ENCODE assay signal across 13 cellular contexts in the genomic region with DNA sequence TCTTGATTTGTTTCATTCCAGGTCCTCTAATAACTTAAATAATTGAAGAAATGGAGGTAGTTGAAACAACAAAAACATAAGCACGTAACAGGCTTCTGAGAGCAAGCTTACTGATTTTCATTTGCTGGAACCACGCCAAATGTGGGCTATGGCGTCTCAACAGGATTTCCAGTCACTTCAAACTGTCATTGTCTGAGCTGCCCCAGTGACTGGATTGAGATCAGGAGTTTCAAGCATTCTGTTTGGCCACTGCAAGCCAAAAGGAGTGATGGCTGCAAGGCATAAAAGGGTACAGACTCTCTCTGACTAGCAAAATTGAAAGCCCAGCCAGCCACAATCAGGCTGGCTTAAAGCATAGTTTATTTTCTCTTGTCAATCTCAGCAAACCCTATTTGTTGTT.
DNase-seq lines count a peak whose midpoint lies in the region; ATAC-seq and TF ChIP-seq lines count a peak whose summit lies in the region.
"Had no signal": no experiment of that assay in that cellular context is flagged by ENCODE, and none has a peak within 500 bp of the region (broad histone marks: within the 10 kb centered on the region; RNA-seq: fewer than 3 reads in every experiment).

No MANE protein-coding gene starts in this region.

- DNase-seq in Ammon's horn (ENCODE audit: low spot score) (peak; percentile 29), Karpas-422 (peak; percentile 49), NCI-H524 treated with DMSO at 0.1 percent for 48 hours (lab: John Stamatoyannopoulos, UW) (peak; percentile 44), head of caudate nucleus (peak in 23 of 42 donors; percentile 7 to 62 (median 20)), endothelial cell (ENCODE audit: low spot score) (no peak)
- DNase-seq: activated CD4-positive, alpha-beta T cell treated with anti-CD3 and anti-CD28 coated beads, Interleukin-2, amount 10 ng/mL, durations not matched to agents 7 days and 5 days; activated naive CD4-positive, alpha-beta T cell treated with anti-CD3 and anti-CD28 coated beads for 36 hours; GM23248; IMR-90; kidney glomerular epithelial cell had no signal

- H2AFZ ChIP-seq in Karpas-422 (ENCODE audit: low read length) = no peak overlapping the region
- H2AFZ ChIP-seq: GM23248 had no signal

- H3K27ac Mint-ChIP-seq in endothelial cell (ENCODE audit: unreplicated experiment) = no peak overlapping the region
- H3K27ac Mint-ChIP-seq: activated CD4-positive, alpha-beta T cell treated with anti-CD3 and anti-CD28 coated beads, Interleukin-2, amount 10 ng/mL, durations not matched to agents 7 days and 5 days; activated naive CD4-positive, alpha-beta T cell treated with anti-CD3 and anti-CD28 coated beads for 36 hours had no signal

- ATAC-seq in GM18505 (IDR thresholded peaks at IDR 0.05; ENCODE audit: unreplicated experiment) (no peak), HG02678 (IDR thresholded peaks at IDR 0.05; ENCODE audit: unreplicated experiment) (no peak), GM19395 (IDR thresholded peaks at IDR 0.05; ENCODE audit: unreplicated experiment) (no peak)

- no peak for TF ChIP-seq CTCF in endothelial cell (IDR thresholded peaks at IDR 0.05; ENCODE audit: unreplicated experiment)

- no peaks in the 10 kb centered on the region for H3K9me2 ChIP-seq in Karpas-422 (replicated peaks; ENCODE audit: insufficient read depth, low read length)

- no peaks in the 10 kb centered on the region for H4K20me1 ChIP-seq in Karpas-422 (ENCODE audit: insufficient read depth, low read depth, low read length)

- H3K9ac ChIP-seq in Karpas-422 (ENCODE audit: low read length) = no peak overlapping the region
- H3K9ac ChIP-seq: GM23248 had no signal

- H3K4me1 Mint-ChIP-seq in endothelial cell (ENCODE audit: unreplicated experiment) = peaks cover 19% of the 10 kb centered on the region
- H3K4me1 Mint-ChIP-seq: activated CD4-positive, alpha-beta T cell treated with anti-CD3 and anti-CD28 coated beads, Interleukin-2, amount 10 ng/mL, durations not matched to agents 7 days and 5 days had no signal

- H3K27me3 ChIP-seq in Karpas-422 (ENCODE audit: low read length) = no peaks in the 10 kb centered on the region

- H3K4me2 ChIP-seq in Karpas-422 (ENCODE audit: low read depth, low read length, poor library complexity, severe bottlenecking) = no peak overlapping the region

- no peak for TF ChIP-seq POLR2A in GM18505 (IDR thresholded peaks at IDR 0.05; ENCODE audit: borderline replicate concordance, extremely low read depth, insufficient read depth, insufficient read length)

- peaks cover 2% of the 10 kb centered on the region for H3K27me3 Mint-ChIP-seq in endothelial cell (ENCODE audit: unreplicated experiment)
- H3K27me3 Mint-ChIP-seq: activated CD4-positive, alpha-beta T cell treated with anti-CD3 and anti-CD28 coated beads, Interleukin-2, amount 10 ng/mL, durations not matched to agents 7 days and 5 days had no signal

- H3K4me3 ChIP-seq in Karpas-422 (ENCODE audit: low read length) = no peak overlapping the region
- H3K4me3 ChIP-seq: GM23248 had no signal

- H3K4me3 Mint-ChIP-seq in endothelial cell (ENCODE audit: unreplicated experiment) = no peak overlapping the region
- H3K4me3 Mint-ChIP-seq: activated CD4-positive, alpha-beta T cell treated with anti-CD3 and anti-CD28 coated beads, Interleukin-2, amount 10 ng/mL, durations not matched to agents 7 days and 5 days; activated naive CD4-positive, alpha-beta T cell treated with anti-CD3 and anti-CD28 coated beads for 36 hours had no signal

- H3K4me1 ChIP-seq in Karpas-422 (ENCODE audit: low read length) = peaks cover 18% of the 10 kb centered on the region

- no peaks in the 10 kb centered on the region for H3K79me2 ChIP-seq in Karpas-422 (ENCODE audit: low read length)

- no peaks in the 10 kb centered on the region for H3K36me3 ChIP-seq in Karpas-422 (ENCODE audit: insufficient read depth, low read length)

- H3K9me3 Mint-ChIP-seq in endothelial cell (ENCODE audit: unreplicated experiment) = no peaks in the 10 kb centered on the region
- H3K9me3 Mint-ChIP-seq: activated CD4-positive, alpha-beta T cell treated with anti-CD3 and anti-CD28 coated beads, Interleukin-2, amount 10 ng/mL, durations not matched to agents 7 days and 5 days; activated naive CD4-positive, alpha-beta T cell treated with anti-CD3 and anti-CD28 coated beads for 36 hours had no signal

- no peak overlapping the region for H3K27ac ChIP-seq in Karpas-422 (ENCODE audit: low read length)
- H3K27ac ChIP-seq: GM23248 had no signal

- intact Hi-C loops in head of caudate nucleus (cut with DNase I) = no loop called here

- H3K9me3 ChIP-seq in Karpas-422 (ENCODE audit: low read length) = no peaks in the 10 kb centered on the region

- H3K36me3 Mint-ChIP-seq in endothelial cell (ENCODE audit: low read depth, unreplicated experiment) = no peaks in the 10 kb centered on the region
